ENCODE assay signal across 17 cellular contexts in the genomic region with DNA sequence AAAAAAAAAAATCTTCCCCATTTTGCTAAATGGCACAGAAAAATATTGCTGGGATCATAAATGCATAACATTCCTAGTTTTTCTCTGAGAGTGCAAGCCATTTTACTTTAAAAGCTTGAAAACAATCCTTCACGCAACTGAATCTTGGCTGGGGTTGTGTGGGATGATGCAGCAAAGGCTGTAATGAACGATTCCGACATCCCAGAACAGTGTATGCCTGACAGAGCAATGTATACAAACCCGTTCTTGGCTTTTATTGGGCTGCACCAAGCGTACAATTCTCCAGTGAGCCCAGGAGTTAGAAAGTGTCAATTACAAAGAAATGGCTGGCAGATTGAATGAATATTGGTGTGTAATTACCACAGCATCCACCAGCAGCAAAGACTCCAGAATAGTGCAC.
DNase-seq lines count a peak whose midpoint lies in the region; TF ChIP-seq lines count a peak whose summit lies in the region.
"Had no signal": no experiment of that assay in that cellular context is flagged by ENCODE, and none has a peak within 500 bp of the region (broad histone marks: within the 10 kb centered on the region; RNA-seq: fewer than 3 reads in every experiment).

No MANE protein-coding gene starts in this region.

- 20 to 37% methylated on average over 5 of the region's 5 CpGs for WGBS in esophagus squamous epithelium, 2 donors

- H3K4me1 Mint-ChIP-seq in T-helper 2 cell treated with Interferon-gamma antibody and Interleukin-4, amounts not matched to agents 5 μg/mL and 100 μg/mL, for 36 hours (ENCODE audit: low read depth) = no peaks in the 10 kb centered on the region
- H3K4me1 Mint-ChIP-seq in MCF 10A (ENCODE audit: insufficient read depth, unreplicated experiment) = no peaks in the 10 kb centered on the region
- H3K4me1 Mint-ChIP-seq: CD4-positive, CD25-positive, alpha-beta regulatory T cell had no signal

- H3K27ac ChIP-seq in esophagus squamous epithelium = no peak overlapping the region
- H3K27ac ChIP-seq: 22Rv1; BLaER1 treated with 17β-estradiol and CSF1 and Interleukin-3, amounts not matched to agents 10 nM and 100 nM had no signal

- no peaks in the 10 kb centered on the region for H3K27me3 ChIP-seq in esophagus squamous epithelium
- H3K27me3 ChIP-seq: BLaER1 treated with 17β-estradiol and CSF1 and Interleukin-3, amounts not matched to agents 10 nM and 100 nM had no signal

- no peaks in the 10 kb centered on the region for H3K36me3 Mint-ChIP-seq in T-helper 2 cell treated with Interferon-gamma antibody and Interleukin-4, amounts not matched to agents 5 μg/mL and 100 μg/mL, for 36 hours (ENCODE audit: low read depth)
- H3K36me3 Mint-ChIP-seq in MCF 10A (ENCODE audit: insufficient read depth, unreplicated experiment) = no peaks in the 10 kb centered on the region
- H3K36me3 Mint-ChIP-seq: CD4-positive, CD25-positive, alpha-beta regulatory T cell had no signal

- no peak overlapping the region for H3K27ac Mint-ChIP-seq in T-helper 2 cell treated with Interferon-gamma antibody and Interleukin-4, amounts not matched to agents 5 μg/mL and 100 μg/mL, for 36 hours
- no peak overlapping the region for H3K27ac Mint-ChIP-seq in MCF 10A (ENCODE audit: low read depth, unreplicated experiment)
- H3K27ac Mint-ChIP-seq: CD4-positive, CD25-positive, alpha-beta regulatory T cell; H9 had no signal

- POLR2A ChIA-PET in MCF 10A (lab: Yijun Ruan, JAX) = no interaction called here

- no peak for TF ChIP-seq POLR2A in esophagus squamous epithelium (IDR thresholded peaks at IDR 0.05)

- DNase-seq in NCI-H2171 treated with DMSO at 0.1 percent for 48 hours (lab: John Stamatoyannopoulos, UW) (peak; percentile 56), NCI-H2171 (lab: John Stamatoyannopoulos, UW) (no peak), NCI-H446 treated with DMSO at 0.1 percent for 48 hours (lab: John Stamatoyannopoulos, UW) (peak; percentile 70), fibroblast of peridontal ligament (ENCODE audit: extremely low read depth) (peak; percentile 51), esophagus squamous epithelium (lab: John Stamatoyannopoulos, UW) (no peak), NK-92 (lab: John Stamatoyannopoulos, UW; ENCODE audit: unreplicated experiment) (no peak), MCF 10A (ENCODE audit: unreplicated experiment) (no peak)
- DNase-seq in T-helper 2 cell treated with Interferon-gamma antibody and Interleukin-4, amounts not matched to agents 5 μg/mL and 100 μg/mL, for 36 hours (ENCODE audit: low spot score) = no peak
- DNase-seq: Calu3; CD4-positive, CD25-positive, alpha-beta regulatory T cell; DMS79; GOT3; H9; KBM-7 had no signal

- no peaks in the 10 kb centered on the region for H3K27me3 Mint-ChIP-seq in T-helper 2 cell treated with Interferon-gamma antibody and Interleukin-4, amounts not matched to agents 5 μg/mL and 100 μg/mL, for 36 hours (ENCODE audit: low read depth)
- no peaks in the 10 kb centered on the region for H3K27me3 Mint-ChIP-seq in MCF 10A (ENCODE audit: insufficient read depth, unreplicated experiment)
- H3K27me3 Mint-ChIP-seq: CD4-positive, CD25-positive, alpha-beta regulatory T cell had no signal

- TF ChIP-seq CTCF in esophagus squamous epithelium (IDR thresholded peaks at IDR 0.05) (no peak), MCF 10A (IDR thresholded peaks at IDR 0.05; ENCODE audit: unreplicated experiment) (no peak)

- no peaks in the 10 kb centered on the region for H3K4me1 ChIP-seq in esophagus squamous epithelium

- no TSS peak for BruUV-seq in MCF 10A (replicated peaks; lab: Mats Ljungman, UMichigan)

- intact Hi-C loops in esophagus squamous epithelium (cut with DNase I) = no loop called here
- intact Hi-C loops in MCF 10A (cut with micrococcal nuclease) = no loop called here

- no peak overlapping the region for H3K4me3 Mint-ChIP-seq in T-helper 2 cell treated with Interferon-gamma antibody and Interleukin-4, amounts not matched to agents 5 μg/mL and 100 μg/mL, for 36 hours
- H3K4me3 Mint-ChIP-seq in MCF 10A (ENCODE audit: unreplicated experiment) = no peak overlapping the region
- H3K4me3 Mint-ChIP-seq: CD4-positive, CD25-positive, alpha-beta regulatory T cell; H9 had no signal

- H3K36me3 ChIP-seq in esophagus squamous epithelium = no peaks in the 10 kb centered on the region
- H3K36me3 ChIP-seq: BLaER1 treated with 17β-estradiol and CSF1 and Interleukin-3, amounts not matched to agents 10 nM and 100 nM had no signal

- H3K9me3 Mint-ChIP-seq in T-helper 2 cell treated with Interferon-gamma antibody and Interleukin-4, amounts not matched to agents 5 μg/mL and 100 μg/mL, for 36 hours = no peaks in the 10 kb centered on the region
- H3K9me3 Mint-ChIP-seq in MCF 10A (ENCODE audit: unreplicated experiment) = no peaks in the 10 kb centered on the region

- CTCF ChIA-PET in MCF 10A (lab: Yijun Ruan, JAX) = no interaction called here

- no peaks in the 10 kb centered on the region for H3K9me3 ChIP-seq in esophagus squamous epithelium
- H3K9me3 ChIP-seq: BLaER1 treated with 17β-estradiol and CSF1 and Interleukin-3, amounts not matched to agents 10 nM and 100 nM had no signal

- no peak overlapping the region for H3K4me3 ChIP-seq in esophagus squamous epithelium
- H3K4me3 ChIP-seq: BLaER1 treated with 17β-estradiol and CSF1 and Interleukin-3, amounts not matched to agents 10 nM and 100 nM; GM12878 had no signal

Comparison
In these comparisons a context has a peak if more than half of its experiments do, and no peak if none do; other contexts are left out.
1. DNase-seq: peak in NCI-H2171 treated with DMSO at 0.1 percent for 48 hours (single experiment), NCI-H446 treated with DMSO at 0.1 percent for 48 hours (single experiment) and fibroblast of peridontal ligament (single experiment); none in NCI-H2171 (single experiment), T-helper 2 cell treated with Interferon-gamma antibody and Interleukin-4, amounts not matched to agents 5 μg/mL and 100 μg/mL, for 36 hours (single experiment), esophagus squamous epithelium (single experiment), NK-92 (single experiment) and MCF 10A (single experiment).